ENCODE assay signal across 9 cellular contexts in the genomic region with DNA sequence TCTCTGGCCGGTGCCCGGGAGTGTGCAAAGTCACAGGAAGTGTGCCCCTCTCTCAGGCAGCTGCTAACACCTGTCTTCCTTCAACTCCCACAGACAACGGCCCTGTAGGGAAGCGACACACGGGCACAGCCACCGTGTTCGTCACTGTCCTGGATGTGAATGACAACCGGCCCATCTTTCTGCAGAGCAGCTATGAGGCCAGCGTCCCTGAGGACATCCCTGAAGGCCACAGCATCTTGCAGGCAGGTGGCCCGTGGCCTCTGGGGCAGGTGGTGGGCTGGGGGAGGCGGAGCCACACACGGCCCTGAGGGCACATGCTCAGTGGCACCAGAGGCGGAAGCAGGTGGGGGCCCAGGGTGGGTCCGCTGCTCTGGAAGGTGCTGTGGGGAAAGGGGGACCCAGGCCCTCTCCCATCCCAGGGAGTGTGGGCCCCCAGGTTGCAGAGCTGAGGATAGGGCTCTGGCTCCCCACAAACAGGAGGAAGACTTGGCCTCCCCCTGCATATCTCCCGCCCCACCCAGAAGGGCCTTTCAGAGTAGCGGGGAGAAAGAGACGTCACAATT. TPM values are rescaled to one million over a fixed set of nuclear protein-coding genes. Genes with fewer than 3 reads are reported as not detected.
DNase-seq lines count a peak whose midpoint lies in the region; ATAC-seq, FAIRE-seq and TF ChIP-seq lines count a peak whose summit lies in the region.
"Had no signal": no experiment of that assay in that cellular context is flagged by ENCODE, and none has a peak within 500 bp of the region (broad histone marks: within the 10 kb centered on the region; RNA-seq: fewer than 3 reads in every experiment).

No MANE protein-coding gene starts in this region.

- intact Hi-C loops in activated CD4-positive, alpha-beta memory T cell treated with anti-CD3 and anti-CD28 coated beads for 36 hours (cut with micrococcal nuclease): loop anchor here (1.0 to 5.0 kb wide), 3 partner anchors 14 to 60 kb away; a partner anchor contains a TSS
- intact Hi-C loops in posterior vena cava (cut with DNase I): loop anchor here in 1 of 2 donors (10.0 kb wide), 1 partner anchor 328 kb away; no protein-coding TSS in a partner anchor

- ATAC-seq in gastroesophageal sphincter (no peak), HG02840 (IDR thresholded peaks at IDR 0.05; ENCODE audit: low FRiP score, unreplicated experiment) (no peak)

- no peak for FAIRE-seq in small intestine (lab: Jason Lieb, UNC)

- no peak for TF ChIP-seq POLR2A in gastroesophageal sphincter (IDR thresholded peaks at IDR 0.05)

- H3K9me3 Mint-ChIP-seq in activated CD4-positive, alpha-beta memory T cell treated with anti-CD3 and anti-CD28 coated beads for 36 hours: no peaks in the 10 kb centered on the region

- POLR2A ChIA-PET in activated CD4-positive, alpha-beta memory T cell treated with anti-CD3 and anti-CD28 coated beads for 36 hours (lab: Charles Lee): interaction anchor here (1.1 to 1.4 kb wide), 3 partner anchors 14 to 61 kb away, joined by 3 to 8 read pairs (median 3); a partner anchor contains a TSS

- H3K4me1 ChIP-seq in gastroesophageal sphincter (peaks cover 3 to 65% (median 52%) of the 10 kb centered on the region in 3 donors), small intestine (ENCODE audit: control insufficient read depth in 2 of 2, insufficient read depth in 1 of 2, low read depth in 1 of 2, low read length in 1 of 2) (peaks cover 0 to 8% of the 10 kb centered on the region in 2 donors)

- H3K4me3 ChIP-seq in gastroesophageal sphincter (no peak overlapping the region), small intestine (ENCODE audit: low read depth in 1 of 2, low read length in 2 of 2) (no peak overlapping the region)

- no peak for TF ChIP-seq CTCF in gastroesophageal sphincter (IDR thresholded peaks at IDR 0.05)

- DNase-seq in GF-D8 (lab: John Stamatoyannopoulos, UW) (peak; percentile 20), small intestine (no peak), NCI-H748 treated with DMSO at 0.1 percent for 48 hours (lab: John Stamatoyannopoulos, UW) (no peak), NCI-H1092 treated with DMSO at 0.1 percent for 48 hours (lab: John Stamatoyannopoulos, UW) (no peak), posterior vena cava (ENCODE audit: low spot score) (no peak)
- DNase-seq in activated CD4-positive, alpha-beta memory T cell treated with anti-CD3 and anti-CD28 coated beads for 36 hours: no peak
- DNase-seq: NCI-H69 had no signal

- no peaks in the 10 kb centered on the region for H3K27me3 Mint-ChIP-seq in activated CD4-positive, alpha-beta memory T cell treated with anti-CD3 and anti-CD28 coated beads for 36 hours

- CTCF ChIA-PET in activated CD4-positive, alpha-beta memory T cell treated with anti-CD3 and anti-CD28 coated beads for 36 hours (lab: Charles Lee): interaction anchor here (0.5 to 6.5 kb wide), 5 partner anchors 13 to 336 kb away, joined by 3 to 31 read pairs (median 15); a partner anchor contains a TSS

- 53% methylated on average over 2 of the region's 17 CpGs; no CpG with 5 or more reads in 1 of the 2 donors for WGBS in gastroesophageal sphincter (ENCODE audit: low coverage in 1 of 2), 2 donors
- WGBS in small intestine, 3 donors: 67 to 83% (median 81%) methylated on average over 17 of the region's 17 CpGs

- no peaks in the 10 kb centered on the region for H3K27me3 ChIP-seq in gastroesophageal sphincter
- H3K27me3 ChIP-seq in small intestine (ENCODE audit: control insufficient read depth in 2 of 2, insufficient read depth in 2 of 2, low read length in 2 of 2): no peaks in the 10 kb centered on the region

- H3K9me3 ChIP-seq in gastroesophageal sphincter (no peaks in the 10 kb centered on the region), small intestine (ENCODE audit: control insufficient read depth, low read depth) (no peaks in the 10 kb centered on the region)

- H3K27ac ChIP-seq in gastroesophageal sphincter (peak overlapping the region; percentile 60 to 92 (median 90)), small intestine (ENCODE audit: low read depth in 1 of 2, low read length in 1 of 2) (peak overlapping the region; percentile 36 to 83)

- no peak for TF ChIP-seq EP300 in gastroesophageal sphincter (IDR thresholded peaks at IDR 0.05)

- no peaks in the 10 kb centered on the region for H3K36me3 Mint-ChIP-seq in activated CD4-positive, alpha-beta memory T cell treated with anti-CD3 and anti-CD28 coated beads for 36 hours

- peak overlapping the region; percentile 91 for H3K27ac Mint-ChIP-seq in activated CD4-positive, alpha-beta memory T cell treated with anti-CD3 and anti-CD28 coated beads for 36 hours

- peaks cover 60% of the 10 kb centered on the region for H3K4me1 Mint-ChIP-seq in activated CD4-positive, alpha-beta memory T cell treated with anti-CD3 and anti-CD28 coated beads for 36 hours (ENCODE audit: low read depth)

- no peaks in the 10 kb centered on the region for H3K36me3 ChIP-seq in gastroesophageal sphincter
- H3K36me3 ChIP-seq in small intestine (ENCODE audit: control insufficient read depth in 2 of 2, insufficient read depth in 2 of 2, low read length in 2 of 2): no peaks in the 10 kb centered on the region

- peak overlapping the region; percentile 66 for H3K4me3 Mint-ChIP-seq in activated CD4-positive, alpha-beta memory T cell treated with anti-CD3 and anti-CD28 coated beads for 36 hours

RNA-seq across cellular contexts. Expression of a gene that starts 6.9 kb away (rescaled TPM):
- under 1 TPM; 0.63 to 0.76 TPM for total RNA-seq in activated CD4-positive, alpha-beta memory T cell treated with anti-CD3 and anti-CD28 coated beads for 36 hours
- total RNA-seq in gastroesophageal sphincter: under 1 TPM in 1 of 4 donors, not detected in 3; 0.13 TPM
- under 1 TPM in 1 of 3 donors, not detected in 2; 0.06 TPM for polyA plus RNA-seq in small intestine
- under 1 TPM; 0.23 to 0.24 TPM for total RNA-seq in posterior vena cava
